ENCODE assay signal across 8 cellular contexts in genomic region chr2:112811841-112812306, GRCh38. TPM values are rescaled to one million over a fixed set of nuclear protein-coding genes. Genes with fewer than 3 reads are reported as not detected.
DNase-seq lines count a peak whose midpoint lies in the region; ATAC-seq and TF ChIP-seq lines count a peak whose summit lies in the region.

No MANE protein-coding gene starts in this region.

- in situ Hi-C loops in astrocyte of the spinal cord (cut with HindIII; ENCODE audit: low sequenced_read_pairs), result no loop called here

- DNase-seq in CD14-positive monocyte (ENCODE audit: low spot score) (no peak), HPDE6-E6E7 (ENCODE audit: extremely low spot score) (peak; percentile 73), astrocyte of the spinal cord (ENCODE audit: low read depth, low spot score) (peak; percentile 74), mesendoderm (peak; percentile 51), SHP77 (lab: John Stamatoyannopoulos, UW) (no peak)
- DNase-seq in effector memory CD8-positive, alpha-beta T cell, result no peak

- no peak overlapping the region for H2BK5ac ChIP-seq in mesendoderm (ENCODE audit: low read length)

- peak overlapping the region; percentile 32 for H3K18ac ChIP-seq in mesendoderm (ENCODE audit: low read length)

- peaks cover 0 to 10% (median 7%) of the 10 kb centered on the region in 3 donors for H3K27me3 Mint-ChIP-seq in CD14-positive monocyte (ENCODE audit: low read depth in 3 of 3)
- no peaks in the 10 kb centered on the region for H3K27me3 Mint-ChIP-seq in effector memory CD8-positive, alpha-beta T cell

- H3K79me2 ChIP-seq in mesendoderm (ENCODE audit: control insufficient read depth, insufficient read depth, low read length), result no peaks in the 10 kb centered on the region

- no peak overlapping the region for H2AK5ac ChIP-seq in mesendoderm (ENCODE audit: low read length)

- intact Hi-C loops in CD14-positive monocyte (cut with micrococcal nuclease), result no loop called here

- ATAC-seq in GM21717 (IDR thresholded peaks at IDR 0.05; ENCODE audit: unreplicated experiment) (no peak), HG03135 (IDR thresholded peaks at IDR 0.05; ENCODE audit: unreplicated experiment) (no peak)
- ATAC-seq in effector memory CD8-positive, alpha-beta T cell (replicated peaks), result no peak

- H3K23ac ChIP-seq in mesendoderm (ENCODE audit: low read length), result no peak overlapping the region

- no peak overlapping the region for H3K4ac ChIP-seq in mesendoderm (ENCODE audit: low read depth, low read length)

- no peaks in the 10 kb centered on the region for H3K36me3 Mint-ChIP-seq in CD14-positive monocyte
- no peaks in the 10 kb centered on the region for H3K36me3 Mint-ChIP-seq in effector memory CD8-positive, alpha-beta T cell (ENCODE audit: insufficient read depth)

- no peak overlapping the region for H3K9ac ChIP-seq in mesendoderm (ENCODE audit: low read length)

- no peak overlapping the region for H4K8ac ChIP-seq in mesendoderm (ENCODE audit: low read depth, low read length)

- no peak overlapping the region for H3K4me2 ChIP-seq in mesendoderm (ENCODE audit: low read length)

- H3K27ac ChIP-seq in mesendoderm (ENCODE audit: low read depth, low read length), result no peak overlapping the region

- H3K4me1 ChIP-seq in mesendoderm (ENCODE audit: control insufficient read depth, low read depth, low read length), result no peaks in the 10 kb centered on the region

- H3K27me3 ChIP-seq in mesendoderm (ENCODE audit: insufficient read depth, low read length, poor library complexity), result no peaks in the 10 kb centered on the region

- peaks cover 6 to 13% (median 7%) of the 10 kb centered on the region in 7 donors for H3K9me3 Mint-ChIP-seq in CD14-positive monocyte
- peaks cover 0 to 5% of the 10 kb centered on the region in 2 donors for H3K9me3 Mint-ChIP-seq in effector memory CD8-positive, alpha-beta T cell

- no peaks in the 10 kb centered on the region for H3K79me1 ChIP-seq in mesendoderm (ENCODE audit: low read length)

- H2BK120ac ChIP-seq in mesendoderm (ENCODE audit: low read depth, low read length), result no peak overlapping the region

- H3K4me3 ChIP-seq in astrocyte of the spinal cord (ENCODE audit: low read depth, low read length) (no peak overlapping the region), mesendoderm (ENCODE audit: low read length) (no peak overlapping the region)

- no CpG with 5 or more reads among the region's 7 CpGs for WGBS in mesendoderm (ENCODE audit: extremely low coverage, insufficient coverage, low lambda C conversion rate)

- peaks cover 29% of the 10 kb centered on the region for H3K4me1 Mint-ChIP-seq in CD14-positive monocyte
- peaks cover 7 to 10% of the 10 kb centered on the region in 2 donors for H3K4me1 Mint-ChIP-seq in effector memory CD8-positive, alpha-beta T cell (ENCODE audit: low read depth in 2 of 2)

- no peak overlapping the region for H3K56ac ChIP-seq in mesendoderm (ENCODE audit: low read length)

- no peak overlapping the region for H2BK15ac ChIP-seq in mesendoderm (replicated peaks; ENCODE audit: low read depth)

- H3K36me3 ChIP-seq in mesendoderm (ENCODE audit: control insufficient read depth, insufficient read depth, low read length), result no peaks in the 10 kb centered on the region

- H3K27ac Mint-ChIP-seq in CD14-positive monocyte, result peak overlapping the region; percentile 34 to 91 (median 61)
- peak overlapping the region in 1 of 2 donors; percentile 33 for H3K27ac Mint-ChIP-seq in effector memory CD8-positive, alpha-beta T cell

- H3K4me3 Mint-ChIP-seq in CD14-positive monocyte, result peak overlapping the region in 1 of 2 donors; percentile 35
- no peak overlapping the region for H3K4me3 Mint-ChIP-seq in effector memory CD8-positive, alpha-beta T cell

- TF ChIP-seq CTCF in CD14-positive monocyte (IDR thresholded peaks at IDR 0.05), result no peak
- no peak for TF ChIP-seq CTCF in astrocyte of the spinal cord (IDR thresholded peaks at IDR 0.05; ENCODE audit: low read depth, low read length)

- H4K5ac ChIP-seq in mesendoderm (ENCODE audit: low read length), result no peak overlapping the region

RNA-seq across cellular contexts. Expression of gene IL1B, which starts 24.7 kb away (rescaled TPM):
- polyA plus RNA-seq in CD14-positive monocyte, result 100 to 1,000 TPM in 1 of 2 donors, 10 to 100 TPM in 1; 65.1 to 114 TPM
- not detected for polyA plus RNA-seq in mesendoderm (2013, experiment 1 of 2)
- polyA plus RNA-seq in mesendoderm (2013, experiment 2 of 2), result not detected

RNA-seq across cellular contexts. Expression of gene IL1A, which starts 27.6 kb away (rescaled TPM):
- under 1 TPM in 1 of 2 donors, not detected in 1; 0.26 TPM for polyA plus RNA-seq in CD14-positive monocyte
- 0.53 TPM for polyA plus RNA-seq in mesendoderm (2013, experiment 1 of 2)
- 0.59 TPM for polyA plus RNA-seq in mesendoderm (2013, experiment 2 of 2)

RNA-seq across cellular contexts. Expression of gene CKAP2L, which starts 47.5 kb away (rescaled TPM):
- under 1 TPM; 0.04 to 0.24 TPM for polyA plus RNA-seq in CD14-positive monocyte
- 18.4 TPM for polyA plus RNA-seq in mesendoderm (2013, experiment 1 of 2)
- polyA plus RNA-seq in mesendoderm (2013, experiment 2 of 2), result 17.9 TPM

Comparison
In these comparisons a context has a peak if more than half of its experiments do, and no peak if none do; other contexts are left out.
1. DNase-seq: peak in HPDE6-E6E7 (single experiment), astrocyte of the spinal cord (single experiment) and mesendoderm (single experiment); none in CD14-positive monocyte (single experiment), SHP77 (0 of 2) and effector memory CD8-positive, alpha-beta T cell (0 of 3).